1 cellular context compared by ENCODE assay signal in the genomic region with DNA sequence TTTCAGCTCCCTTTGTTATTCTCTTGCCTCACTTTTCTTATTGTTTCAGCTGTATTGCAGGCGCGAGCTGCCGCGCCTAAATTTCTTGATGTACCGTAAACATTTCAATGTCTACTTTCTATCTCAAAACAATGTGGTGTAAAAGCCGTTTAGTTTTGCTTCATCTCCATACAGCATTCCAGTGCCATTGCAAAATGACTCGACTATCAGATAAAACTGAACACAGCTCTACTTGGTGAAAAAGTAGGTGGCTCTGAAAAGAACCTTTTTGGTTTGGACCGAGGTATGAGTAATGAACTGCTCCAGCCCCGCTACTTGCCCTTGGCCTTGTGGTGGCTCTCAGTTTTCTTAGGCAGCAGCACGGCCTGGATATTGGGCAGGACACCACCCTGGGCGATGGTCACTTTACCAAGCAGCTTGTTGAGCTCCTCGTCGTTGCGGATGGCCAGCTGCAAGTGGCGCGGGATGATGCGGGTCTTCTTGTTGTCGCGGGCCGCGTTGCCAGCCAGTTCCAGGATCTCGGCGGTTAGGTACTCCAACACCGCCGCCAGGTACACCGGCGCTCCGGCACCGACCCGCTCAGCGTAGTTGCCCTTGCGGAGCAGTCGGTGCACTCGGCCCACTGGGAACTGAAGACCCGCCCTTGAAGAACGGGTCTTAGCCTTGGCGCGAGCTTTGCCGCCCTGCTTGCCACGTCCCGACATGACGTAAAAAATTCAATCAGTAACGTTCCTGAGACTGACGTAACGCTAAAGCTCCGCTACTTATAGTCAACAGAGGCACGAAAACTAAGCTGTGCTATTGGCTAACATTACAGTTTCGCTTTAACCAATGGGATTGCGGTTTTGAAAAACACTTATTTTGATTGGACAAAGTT.
TF ChIP-seq lines count a peak whose summit lies in the region.

No MANE protein-coding gene starts in this region.

TF ChIP-seq in K562, 482 proteins besides CTCF, POLR2A, EP300 and RAD21 (continued from another document and continues in another):
- no peak for TF ChIP-seq CBX8 (IDR thresholded peaks at IDR 0.05; ENCODE audit: borderline replicate concordance, extremely low read depth, low read depth, low read length, poor library complexity, severe bottlenecking)
- no peak for TF ChIP-seq CCAR2 (IDR thresholded peaks at IDR 0.05; ENCODE audit: low read depth, low read length)
- TF ChIP-seq CEBPB (tag; IDR thresholded peaks at IDR 0.05), result peak; percentile 91
- TF ChIP-seq ZNF778 (CRISPR knock-in tag; IDR thresholded peaks at IDR 0.05), result no peak
- peak; percentile 86; the same call in 1 of the 2 replicates for TF ChIP-seq ZNF695 (CRISPR knock-in tag; IDR thresholded peaks at IDR 0.05)
- no peak for TF ChIP-seq TOE1 (IDR thresholded peaks at IDR 0.05; ENCODE audit: borderline replicate concordance)
- TF ChIP-seq TOE1 (CRISPR knock-in tag; IDR thresholded peaks at IDR 0.05; ENCODE audit: borderline replicate concordance, low read depth), result no peak
- TF ChIP-seq SMARCA5 (IDR thresholded peaks at IDR 0.05), result no peak
- no peak for TF ChIP-seq MIER1 (IDR thresholded peaks at IDR 0.05; ENCODE audit: low read depth)
- no peak for TF ChIP-seq RFX1 (IDR thresholded peaks at IDR 0.05)
- TF ChIP-seq, protein P1, sequence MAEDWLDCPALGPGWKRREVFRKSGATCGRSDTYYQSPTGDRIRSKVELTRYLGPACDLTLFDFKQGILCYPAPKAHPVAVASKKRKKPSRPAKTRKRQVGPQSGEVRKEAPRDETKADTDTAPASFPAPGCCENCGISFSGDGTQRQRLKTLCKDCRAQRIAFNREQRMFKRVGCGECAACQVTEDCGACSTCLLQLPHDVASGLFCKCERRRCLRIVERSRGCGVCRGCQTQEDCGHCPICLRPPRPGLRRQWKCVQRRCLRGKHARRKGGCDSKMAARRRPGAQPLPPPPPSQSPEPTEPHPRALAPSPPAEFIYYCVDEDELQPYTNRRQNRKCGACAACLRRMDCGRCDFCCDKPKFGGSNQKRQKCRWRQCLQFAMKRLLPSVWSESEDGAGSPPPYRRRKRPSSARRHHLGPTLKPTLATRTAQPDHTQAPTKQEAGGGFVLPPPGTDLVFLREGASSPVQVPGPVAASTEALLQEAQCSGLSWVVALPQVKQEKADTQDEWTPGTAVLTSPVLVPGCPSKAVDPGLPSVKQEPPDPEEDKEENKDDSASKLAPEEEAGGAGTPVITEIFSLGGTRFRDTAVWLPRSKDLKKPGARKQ (CRISPR knock-in tag; IDR thresholded peaks at IDR 0.05), result no peak
- TF ChIP-seq, protein P2, sequence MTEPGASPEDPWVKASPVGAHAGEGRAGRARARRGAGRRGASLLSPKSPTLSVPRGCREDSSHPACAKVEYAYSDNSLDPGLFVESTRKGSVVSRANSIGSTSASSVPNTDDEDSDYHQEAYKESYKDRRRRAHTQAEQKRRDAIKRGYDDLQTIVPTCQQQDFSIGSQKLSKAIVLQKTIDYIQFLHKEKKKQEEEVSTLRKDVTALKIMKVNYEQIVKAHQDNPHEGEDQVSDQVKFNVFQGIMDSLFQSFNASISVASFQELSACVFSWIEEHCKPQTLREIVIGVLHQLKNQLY (CRISPR knock-in tag; conservative IDR thresholded peaks at IDR 0.05), result 0 out of 4 replicates have a peak, but pooled peaks of 1 of the 2 experiments have one; percentile 71
- TF ChIP-seq SOX6 (IDR thresholded peaks at IDR 0.05), result peak; percentile 43; the same call in 1 of the 2 replicates
- TF ChIP-seq ZNF551 (CRISPR knock-in tag; IDR thresholded peaks at IDR 0.05), result no peak
- TF ChIP-seq, protein P3, sequence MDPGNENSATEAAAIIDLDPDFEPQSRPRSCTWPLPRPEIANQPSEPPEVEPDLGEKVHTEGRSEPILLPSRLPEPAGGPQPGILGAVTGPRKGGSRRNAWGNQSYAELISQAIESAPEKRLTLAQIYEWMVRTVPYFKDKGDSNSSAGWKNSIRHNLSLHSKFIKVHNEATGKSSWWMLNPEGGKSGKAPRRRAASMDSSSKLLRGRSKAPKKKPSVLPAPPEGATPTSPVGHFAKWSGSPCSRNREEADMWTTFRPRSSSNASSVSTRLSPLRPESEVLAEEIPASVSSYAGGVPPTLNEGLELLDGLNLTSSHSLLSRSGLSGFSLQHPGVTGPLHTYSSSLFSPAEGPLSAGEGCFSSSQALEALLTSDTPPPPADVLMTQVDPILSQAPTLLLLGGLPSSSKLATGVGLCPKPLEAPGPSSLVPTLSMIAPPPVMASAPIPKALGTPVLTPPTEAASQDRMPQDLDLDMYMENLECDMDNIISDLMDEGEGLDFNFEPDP (CRISPR knock-in tag; IDR thresholded peaks at IDR 0.05), result no peak; the same call in none of the 2 replicates
- no peak for TF ChIP-seq ZNF274 (IDR thresholded peaks at IDR 0.05; ENCODE audit: borderline replicate concordance, low read depth, low read length)
- TF ChIP-seq ESRRA (IDR thresholded peaks at IDR 0.05; ENCODE audit: borderline replicate concordance, low read depth), result peak; percentile 91; the same call in 1 of the 2 replicates
- TF ChIP-seq, protein P4, sequence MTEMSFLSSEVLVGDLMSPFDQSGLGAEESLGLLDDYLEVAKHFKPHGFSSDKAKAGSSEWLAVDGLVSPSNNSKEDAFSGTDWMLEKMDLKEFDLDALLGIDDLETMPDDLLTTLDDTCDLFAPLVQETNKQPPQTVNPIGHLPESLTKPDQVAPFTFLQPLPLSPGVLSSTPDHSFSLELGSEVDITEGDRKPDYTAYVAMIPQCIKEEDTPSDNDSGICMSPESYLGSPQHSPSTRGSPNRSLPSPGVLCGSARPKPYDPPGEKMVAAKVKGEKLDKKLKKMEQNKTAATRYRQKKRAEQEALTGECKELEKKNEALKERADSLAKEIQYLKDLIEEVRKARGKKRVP (CRISPR knock-in tag; IDR thresholded peaks at IDR 0.05), result peak; percentile 78
- no peak for TF ChIP-seq PURB (CRISPR knock-in tag; IDR thresholded peaks at IDR 0.05; ENCODE audit: low read depth)
- TF ChIP-seq, protein P5, sequence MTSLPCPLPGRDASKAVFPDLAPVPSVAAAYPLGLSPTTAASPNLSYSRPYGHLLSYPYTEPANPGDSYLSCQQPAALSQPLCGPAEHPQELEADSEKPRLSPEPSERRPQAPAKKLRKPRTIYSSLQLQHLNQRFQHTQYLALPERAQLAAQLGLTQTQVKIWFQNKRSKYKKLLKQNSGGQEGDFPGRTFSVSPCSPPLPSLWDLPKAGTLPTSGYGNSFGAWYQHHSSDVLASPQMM (CRISPR knock-in tag; IDR thresholded peaks at IDR 0.05), result no peak
- TF ChIP-seq FOXK2 (conservative IDR thresholded peaks at IDR 0.05 in 1 of 2, IDR thresholded peaks at IDR 0.05 in 1 of 2; ENCODE audit: low read depth in 2 of 2), result peak; percentile 68 to 88; a peak in 3 of 4 replicates
- TF ChIP-seq, protein P6, sequence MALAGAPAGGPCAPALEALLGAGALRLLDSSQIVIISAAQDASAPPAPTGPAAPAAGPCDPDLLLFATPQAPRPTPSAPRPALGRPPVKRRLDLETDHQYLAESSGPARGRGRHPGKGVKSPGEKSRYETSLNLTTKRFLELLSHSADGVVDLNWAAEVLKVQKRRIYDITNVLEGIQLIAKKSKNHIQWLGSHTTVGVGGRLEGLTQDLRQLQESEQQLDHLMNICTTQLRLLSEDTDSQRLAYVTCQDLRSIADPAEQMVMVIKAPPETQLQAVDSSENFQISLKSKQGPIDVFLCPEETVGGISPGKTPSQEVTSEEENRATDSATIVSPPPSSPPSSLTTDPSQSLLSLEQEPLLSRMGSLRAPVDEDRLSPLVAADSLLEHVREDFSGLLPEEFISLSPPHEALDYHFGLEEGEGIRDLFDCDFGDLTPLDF (CRISPR knock-in tag; IDR thresholded peaks at IDR 0.05), result peak; percentile 90
- TF ChIP-seq, protein P7, sequence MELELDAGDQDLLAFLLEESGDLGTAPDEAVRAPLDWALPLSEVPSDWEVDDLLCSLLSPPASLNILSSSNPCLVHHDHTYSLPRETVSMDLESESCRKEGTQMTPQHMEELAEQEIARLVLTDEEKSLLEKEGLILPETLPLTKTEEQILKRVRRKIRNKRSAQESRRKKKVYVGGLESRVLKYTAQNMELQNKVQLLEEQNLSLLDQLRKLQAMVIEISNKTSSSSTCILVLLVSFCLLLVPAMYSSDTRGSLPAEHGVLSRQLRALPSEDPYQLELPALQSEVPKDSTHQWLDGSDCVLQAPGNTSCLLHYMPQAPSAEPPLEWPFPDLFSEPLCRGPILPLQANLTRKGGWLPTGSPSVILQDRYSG (tag; conservative IDR thresholded peaks at IDR 0.05; ENCODE audit: low read depth), result peak; percentile 30
- TF ChIP-seq POLR2H (tag; IDR thresholded peaks at IDR 0.05; ENCODE audit: low read depth), result no peak
- TF ChIP-seq, protein P8, sequence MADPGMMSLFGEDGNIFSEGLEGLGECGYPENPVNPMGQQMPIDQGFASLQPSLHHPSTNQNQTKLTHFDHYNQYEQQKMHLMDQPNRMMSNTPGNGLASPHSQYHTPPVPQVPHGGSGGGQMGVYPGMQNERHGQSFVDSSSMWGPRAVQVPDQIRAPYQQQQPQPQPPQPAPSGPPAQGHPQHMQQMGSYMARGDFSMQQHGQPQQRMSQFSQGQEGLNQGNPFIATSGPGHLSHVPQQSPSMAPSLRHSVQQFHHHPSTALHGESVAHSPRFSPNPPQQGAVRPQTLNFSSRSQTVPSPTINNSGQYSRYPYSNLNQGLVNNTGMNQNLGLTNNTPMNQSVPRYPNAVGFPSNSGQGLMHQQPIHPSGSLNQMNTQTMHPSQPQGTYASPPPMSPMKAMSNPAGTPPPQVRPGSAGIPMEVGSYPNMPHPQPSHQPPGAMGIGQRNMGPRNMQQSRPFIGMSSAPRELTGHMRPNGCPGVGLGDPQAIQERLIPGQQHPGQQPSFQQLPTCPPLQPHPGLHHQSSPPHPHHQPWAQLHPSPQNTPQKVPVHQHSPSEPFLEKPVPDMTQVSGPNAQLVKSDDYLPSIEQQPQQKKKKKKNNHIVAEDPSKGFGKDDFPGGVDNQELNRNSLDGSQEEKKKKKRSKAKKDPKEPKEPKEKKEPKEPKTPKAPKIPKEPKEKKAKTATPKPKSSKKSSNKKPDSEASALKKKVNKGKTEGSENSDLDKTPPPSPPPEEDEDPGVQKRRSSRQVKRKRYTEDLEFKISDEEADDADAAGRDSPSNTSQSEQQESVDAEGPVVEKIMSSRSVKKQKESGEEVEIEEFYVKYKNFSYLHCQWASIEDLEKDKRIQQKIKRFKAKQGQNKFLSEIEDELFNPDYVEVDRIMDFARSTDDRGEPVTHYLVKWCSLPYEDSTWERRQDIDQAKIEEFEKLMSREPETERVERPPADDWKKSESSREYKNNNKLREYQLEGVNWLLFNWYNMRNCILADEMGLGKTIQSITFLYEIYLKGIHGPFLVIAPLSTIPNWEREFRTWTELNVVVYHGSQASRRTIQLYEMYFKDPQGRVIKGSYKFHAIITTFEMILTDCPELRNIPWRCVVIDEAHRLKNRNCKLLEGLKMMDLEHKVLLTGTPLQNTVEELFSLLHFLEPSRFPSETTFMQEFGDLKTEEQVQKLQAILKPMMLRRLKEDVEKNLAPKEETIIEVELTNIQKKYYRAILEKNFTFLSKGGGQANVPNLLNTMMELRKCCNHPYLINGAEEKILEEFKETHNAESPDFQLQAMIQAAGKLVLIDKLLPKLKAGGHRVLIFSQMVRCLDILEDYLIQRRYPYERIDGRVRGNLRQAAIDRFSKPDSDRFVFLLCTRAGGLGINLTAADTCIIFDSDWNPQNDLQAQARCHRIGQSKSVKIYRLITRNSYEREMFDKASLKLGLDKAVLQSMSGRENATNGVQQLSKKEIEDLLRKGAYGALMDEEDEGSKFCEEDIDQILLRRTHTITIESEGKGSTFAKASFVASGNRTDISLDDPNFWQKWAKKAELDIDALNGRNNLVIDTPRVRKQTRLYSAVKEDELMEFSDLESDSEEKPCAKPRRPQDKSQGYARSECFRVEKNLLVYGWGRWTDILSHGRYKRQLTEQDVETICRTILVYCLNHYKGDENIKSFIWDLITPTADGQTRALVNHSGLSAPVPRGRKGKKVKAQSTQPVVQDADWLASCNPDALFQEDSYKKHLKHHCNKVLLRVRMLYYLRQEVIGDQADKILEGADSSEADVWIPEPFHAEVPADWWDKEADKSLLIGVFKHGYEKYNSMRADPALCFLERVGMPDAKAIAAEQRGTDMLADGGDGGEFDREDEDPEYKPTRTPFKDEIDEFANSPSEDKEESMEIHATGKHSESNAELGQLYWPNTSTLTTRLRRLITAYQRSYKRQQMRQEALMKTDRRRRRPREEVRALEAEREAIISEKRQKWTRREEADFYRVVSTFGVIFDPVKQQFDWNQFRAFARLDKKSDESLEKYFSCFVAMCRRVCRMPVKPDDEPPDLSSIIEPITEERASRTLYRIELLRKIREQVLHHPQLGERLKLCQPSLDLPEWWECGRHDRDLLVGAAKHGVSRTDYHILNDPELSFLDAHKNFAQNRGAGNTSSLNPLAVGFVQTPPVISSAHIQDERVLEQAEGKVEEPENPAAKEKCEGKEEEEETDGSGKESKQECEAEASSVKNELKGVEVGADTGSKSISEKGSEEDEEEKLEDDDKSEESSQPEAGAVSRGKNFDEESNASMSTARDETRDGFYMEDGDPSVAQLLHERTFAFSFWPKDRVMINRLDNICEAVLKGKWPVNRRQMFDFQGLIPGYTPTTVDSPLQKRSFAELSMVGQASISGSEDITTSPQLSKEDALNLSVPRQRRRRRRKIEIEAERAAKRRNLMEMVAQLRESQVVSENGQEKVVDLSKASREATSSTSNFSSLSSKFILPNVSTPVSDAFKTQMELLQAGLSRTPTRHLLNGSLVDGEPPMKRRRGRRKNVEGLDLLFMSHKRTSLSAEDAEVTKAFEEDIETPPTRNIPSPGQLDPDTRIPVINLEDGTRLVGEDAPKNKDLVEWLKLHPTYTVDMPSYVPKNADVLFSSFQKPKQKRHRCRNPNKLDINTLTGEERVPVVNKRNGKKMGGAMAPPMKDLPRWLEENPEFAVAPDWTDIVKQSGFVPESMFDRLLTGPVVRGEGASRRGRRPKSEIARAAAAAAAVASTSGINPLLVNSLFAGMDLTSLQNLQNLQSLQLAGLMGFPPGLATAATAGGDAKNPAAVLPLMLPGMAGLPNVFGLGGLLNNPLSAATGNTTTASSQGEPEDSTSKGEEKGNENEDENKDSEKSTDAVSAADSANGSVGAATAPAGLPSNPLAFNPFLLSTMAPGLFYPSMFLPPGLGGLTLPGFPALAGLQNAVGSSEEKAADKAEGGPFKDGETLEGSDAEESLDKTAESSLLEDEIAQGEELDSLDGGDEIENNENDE (IDR thresholded peaks at IDR 0.05; ENCODE audit: low read depth, low read length), result no peak
- TF ChIP-seq THRAP3 (IDR thresholded peaks at IDR 0.05; ENCODE audit: borderline replicate concordance), result no peak
- TF ChIP-seq, protein P9, sequence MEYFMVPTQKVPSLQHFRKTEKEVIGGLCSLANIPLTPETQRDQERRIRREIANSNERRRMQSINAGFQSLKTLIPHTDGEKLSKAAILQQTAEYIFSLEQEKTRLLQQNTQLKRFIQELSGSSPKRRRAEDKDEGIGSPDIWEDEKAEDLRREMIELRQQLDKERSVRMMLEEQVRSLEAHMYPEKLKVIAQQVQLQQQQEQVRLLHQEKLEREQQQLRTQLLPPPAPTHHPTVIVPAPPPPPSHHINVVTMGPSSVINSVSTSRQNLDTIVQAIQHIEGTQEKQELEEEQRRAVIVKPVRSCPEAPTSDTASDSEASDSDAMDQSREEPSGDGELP (CRISPR knock-in tag; IDR thresholded peaks at IDR 0.05; ENCODE audit: borderline replicate concordance), result peak; percentile 78
- no peak for TF ChIP-seq ILK (tag; IDR thresholded peaks at IDR 0.05; ENCODE audit: borderline replicate concordance, low read depth)
- 0 out of 2 replicates have a peak, but pooled peaks have one; percentile 47 for TF ChIP-seq ZNF354B (CRISPR knock-in tag; IDR thresholded peaks at IDR 0.05)
- peak; percentile 40; the same call in 1 of the 2 replicates for TF ChIP-seq ILF3 (IDR thresholded peaks at IDR 0.05; ENCODE audit: borderline replicate concordance)
- no peak for TF ChIP-seq FOXA1 (IDR thresholded peaks at IDR 0.05; ENCODE audit: borderline replicate concordance)
